Comparison of ENCODE assay signal across 17 cellular contexts in genomic region chr14:48944802-48945201, GRCh38.
"Had no signal": no experiment of that assay in that cellular context is flagged by ENCODE, and none has a peak within 500 bp of the region (broad histone marks: within the 10 kb centered on the region; RNA-seq: fewer than 3 reads in every experiment).

No MANE protein-coding gene starts in this region.

- H3K27me3 ChIP-seq: stomach, suprapubic skin, testis, thyroid gland, tibial artery, tibial nerve, transverse colon, upper lobe of left lung, upper lobe of right lung, uterus, vagina had no signal

- ATAC-seq: stimulated activated effector memory CD8-positive, alpha-beta T cell treated with anti-CD3 and anti-CD28 coated beads, Interleukin-12 subunit alpha, Interleukin-12 subunit beta, amount 100 ng/mL, for 72 hours; stimulated activated memory B cell treated with anti-CD40 and anti-IgM and Interleukin-4, amounts not matched to agents 10 μg/mL and 1 μg/mL and 100 μg/mL, for 72 hours; stimulated activated naive B cell treated with anti-CD40 and anti-IgM and Interleukin-4, amounts not matched to agents 10 μg/mL and 1 μg/mL and 100 μg/mL, for 72 hours; stimulated activated naive CD8-positive, alpha-beta T cell treated with anti-CD3 and anti-CD28 coated beads, Interleukin-15, amount 100 ng/mL, for 72 hours; stimulated activated naive CD8-positive, alpha-beta T cell treated with anti-CD3 and anti-CD28 coated beads, Interleukin-15, Interleukin-2, amounts not matched to agents 100 U/mL and 50 U/mL, for 24 hours; upper lobe of right lung had no signal

- H3K4me3 ChIP-seq: stomach, suprapubic skin, testis, thoracic aorta, thyroid gland, tibial artery, tibial nerve, transverse colon, upper lobe of left lung, upper lobe of right lung, uterus, vagina had no signal

- H3K9me3 ChIP-seq: stomach, suprapubic skin, testis, thoracic aorta, thyroid gland, tibial artery, tibial nerve, transverse colon, upper lobe of left lung, upper lobe of right lung, uterus, vagina had no signal

- H3K36me3 ChIP-seq: stomach, suprapubic skin, thoracic aorta, thyroid gland, tibial artery, tibial nerve, transverse colon, upper lobe of left lung, upper lobe of right lung, uterus, vagina had no signal

- H3K27ac ChIP-seq: stomach, suprapubic skin, testis, thoracic aorta, thyroid gland, tibial artery, tibial nerve, transverse colon, upper lobe of left lung, upper lobe of right lung, uterus, vagina had no signal
